In the genomic region with DNA sequence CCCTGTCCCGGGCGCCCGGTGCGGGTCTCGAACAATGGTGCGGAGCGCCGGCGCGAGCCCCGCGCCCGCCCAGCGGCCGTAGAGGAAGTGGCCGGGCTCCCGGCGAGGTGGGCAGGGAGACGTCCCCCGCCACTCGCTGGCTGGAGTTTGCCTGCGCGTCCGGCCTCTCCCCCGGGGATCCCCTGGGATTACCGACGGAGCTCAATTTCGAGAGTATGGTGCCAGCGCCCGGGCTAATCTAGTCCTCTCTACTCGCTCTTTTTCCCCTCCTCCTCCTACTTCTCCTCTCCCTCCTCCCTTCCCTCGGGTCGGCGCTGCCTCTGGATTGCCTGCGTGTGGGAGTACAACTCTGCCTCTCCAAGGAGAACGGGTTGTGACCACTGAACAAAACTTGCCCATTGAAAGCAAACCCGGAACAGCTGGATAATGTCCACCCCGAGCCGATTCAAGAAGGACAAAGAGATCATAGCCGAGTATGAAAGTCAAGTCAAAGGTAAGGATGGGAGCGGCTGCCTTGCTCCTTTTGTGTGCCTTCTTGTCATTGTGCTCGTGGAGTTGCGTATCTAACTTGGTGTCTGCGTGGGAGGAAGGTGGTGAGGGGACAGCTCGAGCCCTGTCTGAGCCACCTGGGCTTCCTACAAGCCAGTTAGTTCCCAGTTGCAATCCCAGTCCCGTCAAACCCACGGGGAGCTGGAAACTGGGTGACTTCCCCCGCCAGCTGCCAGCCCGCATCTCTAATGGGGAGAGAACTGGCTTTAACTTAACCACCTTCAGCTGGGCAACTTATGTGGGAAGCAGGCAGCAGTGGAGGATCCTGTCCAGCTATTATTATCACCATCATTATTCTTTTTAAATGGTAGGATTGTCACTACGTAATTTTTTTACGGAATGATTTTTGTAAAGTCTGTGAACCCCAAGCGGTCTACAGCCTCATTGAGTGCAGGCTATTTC, we compare ENCODE assay signal across 1 cellular context.
A peak's percentile ranks its signal among the peaks of the same experiment; 100 is the strongest.
TF ChIP-seq lines count a peak whose summit lies in the region.

A gene (plus strand): TSS at position 310 of the 951 bp plus-strand sequence. CDS start 117 bp downstream, at position 427.

TF ChIP-seq in HEK293, 187 proteins besides CTCF, POLR2A, EP300 and RAD21 (continued from another document):
- TF ChIP-seq, protein P1, sequence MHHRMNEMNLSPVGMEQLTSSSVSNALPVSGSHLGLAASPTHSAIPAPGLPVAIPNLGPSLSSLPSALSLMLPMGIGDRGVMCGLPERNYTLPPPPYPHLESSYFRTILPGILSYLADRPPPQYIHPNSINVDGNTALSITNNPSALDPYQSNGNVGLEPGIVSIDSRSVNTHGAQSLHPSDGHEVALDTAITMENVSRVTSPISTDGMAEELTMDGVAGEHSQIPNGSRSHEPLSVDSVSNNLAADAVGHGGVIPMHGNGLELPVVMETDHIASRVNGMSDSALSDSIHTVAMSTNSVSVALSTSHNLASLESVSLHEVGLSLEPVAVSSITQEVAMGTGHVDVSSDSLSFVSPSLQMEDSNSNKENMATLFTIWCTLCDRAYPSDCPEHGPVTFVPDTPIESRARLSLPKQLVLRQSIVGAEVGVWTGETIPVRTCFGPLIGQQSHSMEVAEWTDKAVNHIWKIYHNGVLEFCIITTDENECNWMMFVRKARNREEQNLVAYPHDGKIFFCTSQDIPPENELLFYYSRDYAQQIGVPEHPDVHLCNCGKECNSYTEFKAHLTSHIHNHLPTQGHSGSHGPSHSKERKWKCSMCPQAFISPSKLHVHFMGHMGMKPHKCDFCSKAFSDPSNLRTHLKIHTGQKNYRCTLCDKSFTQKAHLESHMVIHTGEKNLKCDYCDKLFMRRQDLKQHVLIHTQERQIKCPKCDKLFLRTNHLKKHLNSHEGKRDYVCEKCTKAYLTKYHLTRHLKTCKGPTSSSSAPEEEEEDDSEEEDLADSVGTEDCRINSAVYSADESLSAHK (tag by site-specific recombination; IDR thresholded peaks at IDR 0.05), result 0 out of 2 replicates have a peak, but pooled peaks have one; percentile 4
- TF ChIP-seq, protein P2, sequence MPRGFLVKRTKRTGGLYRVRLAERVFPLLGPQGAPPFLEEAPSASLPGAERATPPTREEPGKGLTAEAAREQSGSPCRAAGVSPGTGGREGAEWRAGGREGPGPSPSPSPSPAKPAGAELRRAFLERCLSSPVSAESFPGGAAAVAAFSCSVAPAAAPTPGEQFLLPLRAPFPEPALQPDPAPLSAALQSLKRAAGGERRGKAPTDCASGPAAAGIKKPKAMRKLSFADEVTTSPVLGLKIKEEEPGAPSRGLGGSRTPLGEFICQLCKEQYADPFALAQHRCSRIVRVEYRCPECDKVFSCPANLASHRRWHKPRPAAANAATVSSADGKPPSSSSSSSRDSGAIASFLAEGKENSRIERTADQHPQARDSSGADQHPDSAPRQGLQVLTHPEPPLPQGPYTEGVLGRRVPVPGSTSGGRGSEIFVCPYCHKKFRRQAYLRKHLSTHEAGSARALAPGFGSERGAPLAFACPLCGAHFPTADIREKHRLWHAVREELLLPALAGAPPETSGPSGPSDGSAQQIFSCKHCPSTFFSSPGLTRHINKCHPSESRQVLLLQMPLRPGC (tag by site-specific recombination; IDR thresholded peaks at IDR 0.05), result no peak
- TF ChIP-seq GLIS2 (tag by site-specific recombination; IDR thresholded peaks at IDR 0.05) (no peak), ZNF600 (tag by site-specific recombination; IDR thresholded peaks at IDR 0.05) (0 out of 2 replicates have a peak, but pooled peaks have one; percentile 14), ZNF341 (tag by site-specific recombination; IDR thresholded peaks at IDR 0.05; ENCODE audit: low read depth) (peak; percentile 42), GFI1B (tag by site-specific recombination; IDR thresholded peaks at IDR 0.05) (no peak), ZNF48 (tag by site-specific recombination; IDR thresholded peaks at IDR 0.05) (no peak), ZNF76 (tag by site-specific recombination; IDR thresholded peaks at IDR 0.05; ENCODE audit: borderline replicate concordance, low read depth) (peak; percentile 35; the same call in 1 of the 2 replicates), RBAK (tag by site-specific recombination; IDR thresholded peaks at IDR 0.05) (no peak), ZFHX2 (tag by site-specific recombination; conservative IDR thresholded peaks at IDR 0.05) (peak; percentile 86), ZNF24 (tag by site-specific recombination; IDR thresholded peaks at IDR 0.05) (no peak), IKZF3 (tag by site-specific recombination; IDR thresholded peaks at IDR 0.05) (0 out of 2 replicates have a peak, but pooled peaks have one; percentile 15), KLF16 (tag by site-specific recombination; IDR thresholded peaks at IDR 0.05) (0 out of 2 replicates have a peak, but pooled peaks have one; percentile 21), SP2 (tag by site-specific recombination; IDR thresholded peaks at IDR 0.05) (peak; percentile 42), BCL11A (tag by site-specific recombination; IDR thresholded peaks at IDR 0.05; ENCODE audit: low read depth) (no peak), ZSCAN30 (tag by site-specific recombination; IDR thresholded peaks at IDR 0.05) (0 out of 2 replicates have a peak, but pooled peaks have one; percentile 55), FEZF1 (tag by site-specific recombination; IDR thresholded peaks at IDR 0.05) (no peak), ZNF366 (tag by site-specific recombination; conservative IDR thresholded peaks at IDR 0.05) (peak; percentile 55), HOXC10 (CRISPR knock-in tag; IDR thresholded peaks at IDR 0.05) (no peak), SP7 (tag by site-specific recombination; IDR thresholded peaks at IDR 0.05) (no peak)
- TF ChIP-seq, protein P3, sequence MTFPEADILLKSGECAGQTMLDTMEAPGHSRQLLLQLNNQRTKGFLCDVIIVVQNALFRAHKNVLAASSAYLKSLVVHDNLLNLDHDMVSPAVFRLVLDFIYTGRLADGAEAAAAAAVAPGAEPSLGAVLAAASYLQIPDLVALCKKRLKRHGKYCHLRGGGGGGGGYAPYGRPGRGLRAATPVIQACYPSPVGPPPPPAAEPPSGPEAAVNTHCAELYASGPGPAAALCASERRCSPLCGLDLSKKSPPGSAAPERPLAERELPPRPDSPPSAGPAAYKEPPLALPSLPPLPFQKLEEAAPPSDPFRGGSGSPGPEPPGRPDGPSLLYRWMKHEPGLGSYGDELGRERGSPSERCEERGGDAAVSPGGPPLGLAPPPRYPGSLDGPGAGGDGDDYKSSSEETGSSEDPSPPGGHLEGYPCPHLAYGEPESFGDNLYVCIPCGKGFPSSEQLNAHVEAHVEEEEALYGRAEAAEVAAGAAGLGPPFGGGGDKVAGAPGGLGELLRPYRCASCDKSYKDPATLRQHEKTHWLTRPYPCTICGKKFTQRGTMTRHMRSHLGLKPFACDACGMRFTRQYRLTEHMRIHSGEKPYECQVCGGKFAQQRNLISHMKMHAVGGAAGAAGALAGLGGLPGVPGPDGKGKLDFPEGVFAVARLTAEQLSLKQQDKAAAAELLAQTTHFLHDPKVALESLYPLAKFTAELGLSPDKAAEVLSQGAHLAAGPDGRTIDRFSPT (tag by site-specific recombination; IDR thresholded peaks at IDR 0.05), result no peak
- TF ChIP-seq, protein P4, sequence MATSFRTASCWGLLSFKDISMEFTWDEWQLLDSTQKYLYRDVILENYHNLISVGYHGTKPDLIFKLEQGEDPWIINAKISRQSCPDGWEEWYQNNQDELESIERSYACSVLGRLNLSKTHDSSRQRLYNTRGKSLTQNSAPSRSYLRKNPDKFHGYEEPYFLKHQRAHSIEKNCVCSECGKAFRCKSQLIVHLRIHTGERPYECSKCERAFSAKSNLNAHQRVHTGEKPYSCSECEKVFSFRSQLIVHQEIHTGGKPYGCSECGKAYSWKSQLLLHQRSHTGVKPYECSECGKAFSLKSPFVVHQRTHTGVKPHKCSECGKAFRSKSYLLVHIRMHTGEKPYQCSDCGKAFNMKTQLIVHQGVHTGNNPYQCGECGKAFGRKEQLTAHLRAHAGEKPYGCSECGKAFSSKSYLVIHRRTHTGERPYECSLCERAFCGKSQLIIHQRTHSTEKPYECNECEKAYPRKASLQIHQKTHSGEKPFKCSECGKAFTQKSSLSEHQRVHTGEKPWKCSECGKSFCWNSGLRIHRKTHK (tag by site-specific recombination; IDR thresholded peaks at IDR 0.05), result peak; percentile 80; the same call in 1 of the 2 replicates
- TF ChIP-seq, protein P5, sequence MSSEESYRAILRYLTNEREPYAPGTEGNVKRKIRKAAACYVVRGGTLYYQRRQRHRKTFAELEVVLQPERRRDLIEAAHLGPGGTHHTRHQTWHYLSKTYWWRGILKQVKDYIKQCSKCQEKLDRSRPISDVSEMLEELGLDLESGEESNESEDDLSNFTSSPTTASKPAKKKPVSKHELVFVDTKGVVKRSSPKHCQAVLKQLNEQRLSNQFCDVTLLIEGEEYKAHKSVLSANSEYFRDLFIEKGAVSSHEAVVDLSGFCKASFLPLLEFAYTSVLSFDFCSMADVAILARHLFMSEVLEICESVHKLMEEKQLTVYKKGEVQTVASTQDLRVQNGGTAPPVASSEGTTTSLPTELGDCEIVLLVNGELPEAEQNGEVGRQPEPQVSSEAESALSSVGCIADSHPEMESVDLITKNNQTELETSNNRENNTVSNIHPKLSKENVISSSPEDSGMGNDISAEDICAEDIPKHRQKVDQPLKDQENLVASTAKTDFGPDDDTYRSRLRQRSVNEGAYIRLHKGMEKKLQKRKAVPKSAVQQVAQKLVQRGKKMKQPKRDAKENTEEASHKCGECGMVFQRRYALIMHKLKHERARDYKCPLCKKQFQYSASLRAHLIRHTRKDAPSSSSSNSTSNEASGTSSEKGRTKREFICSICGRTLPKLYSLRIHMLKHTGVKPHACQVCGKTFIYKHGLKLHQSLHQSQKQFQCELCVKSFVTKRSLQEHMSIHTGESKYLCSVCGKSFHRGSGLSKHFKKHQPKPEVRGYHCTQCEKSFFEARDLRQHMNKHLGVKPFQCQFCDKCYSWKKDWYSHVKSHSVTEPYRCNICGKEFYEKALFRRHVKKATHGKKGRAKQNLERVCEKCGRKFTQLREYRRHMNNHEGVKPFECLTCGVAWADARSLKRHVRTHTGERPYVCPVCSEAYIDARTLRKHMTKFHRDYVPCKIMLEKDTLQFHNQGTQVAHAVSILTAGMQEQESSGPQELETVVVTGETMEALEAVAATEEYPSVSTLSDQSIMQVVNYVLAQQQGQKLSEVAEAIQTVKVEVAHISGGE (tag by site-specific recombination; conservative IDR thresholded peaks at IDR 0.05; ENCODE audit: low read depth), result 0 out of 2 replicates have a peak, but pooled peaks have one; percentile 25
